Comparison of ENCODE assay signal across 17 cellular contexts in genomic region chr18:1104265-1104792, GRCh38.
DNase-seq lines count a peak whose midpoint lies in the region; ATAC-seq and TF ChIP-seq lines count a peak whose summit lies in the region.
"Had no signal": no experiment of that assay in that cellular context is flagged by ENCODE, and none has a peak within 500 bp of the region (broad histone marks: within the 10 kb centered on the region; RNA-seq: fewer than 3 reads in every experiment).

No MANE protein-coding gene starts in this region.

- H3K9ac ChIP-seq in PC-3 (ENCODE audit: low read length), result no peak overlapping the region

- no peak overlapping the region for H2AFZ ChIP-seq in PC-3 (ENCODE audit: low read length)

- POLR2A ChIA-PET in PC-3 (lab: Charles Lee; ENCODE audit: unreplicated experiment), result no interaction called here
- POLR2A ChIA-PET in WTC11 (lab: Charles Lee), result no interaction called here

- TF ChIP-seq CTCF in PC-3 (conservative IDR thresholded peaks at IDR 0.05; ENCODE audit: low read depth, low read length) (no peak), choroid plexus epithelial cell (conservative IDR thresholded peaks at IDR 0.05; ENCODE audit: low read depth, low read length) (no peak), retinal pigment epithelial cell (conservative IDR thresholded peaks at IDR 0.05; ENCODE audit: low read depth, low read length) (no peak), WTC11 (IDR thresholded peaks at IDR 0.05) (no peak)

- H3K4me1 Mint-ChIP-seq in WTC11, result no peaks in the 10 kb centered on the region
- H3K4me1 Mint-ChIP-seq: activated CD8-positive, alpha-beta memory T cell treated with anti-CD3 and anti-CD28 coated beads, Interleukin-2, amount 10 ng/mL, durations not matched to agents 7 days and 5 days; memory B cell; nephron progenitor cell had no signal

- H3K4me3 ChIP-seq in PC-3 (ENCODE audit: low read length) (no peak overlapping the region), choroid plexus epithelial cell (ENCODE audit: low read depth, low read length) (no peak overlapping the region), retinal pigment epithelial cell (ENCODE audit: low read length) (no peak overlapping the region)
- H3K4me3 ChIP-seq: SJCRH30, transverse colon had no signal

- no peak overlapping the region for H3K4me2 ChIP-seq in PC-3 (ENCODE audit: low read length)

- peaks cover 3% of the 10 kb centered on the region; the same call in 1 of the 2 replicates for H3K36me3 Mint-ChIP-seq in WTC11
- H3K36me3 Mint-ChIP-seq: activated CD8-positive, alpha-beta memory T cell treated with anti-CD3 and anti-CD28 coated beads, Interleukin-2, amount 10 ng/mL, durations not matched to agents 7 days and 5 days; memory B cell had no signal

- peaks cover 8% of the 10 kb centered on the region; the same call in 1 of the 2 replicates for H3K4me1 ChIP-seq in PC-3 (ENCODE audit: insufficient read depth, low read length)
- H3K4me1 ChIP-seq: SJCRH30, transverse colon had no signal

- no peak overlapping the region for H3K4me3 Mint-ChIP-seq in WTC11
- H3K4me3 Mint-ChIP-seq: activated CD8-positive, alpha-beta memory T cell treated with anti-CD3 and anti-CD28 coated beads, Interleukin-2, amount 10 ng/mL, durations not matched to agents 7 days and 5 days; memory B cell; nephron progenitor cell; T-helper 2 cell treated with Interferon-gamma antibody and Interleukin-4, amounts not matched to agents 5 μg/mL and 100 μg/mL, for 36 hours had no signal

- intact Hi-C loops in PC-3 (cut with micrococcal nuclease), result no loop called here

- H3K9me3 ChIP-seq in PC-3 (ENCODE audit: low read length), result no peaks in the 10 kb centered on the region
- H3K9me3 ChIP-seq: SJCRH30, transverse colon had no signal

- no TSS peak for BruUV-seq in PC-3 (replicated peaks; lab: Mats Ljungman, UMichigan)

- H3K27me3 ChIP-seq in PC-3 (ENCODE audit: low read length), result no peaks in the 10 kb centered on the region
- H3K27me3 ChIP-seq: SJCRH30, transverse colon had no signal

- DNase-seq in H4 (ENCODE audit: low spot score) (peak; percentile 76), PC-3 (peak; percentile 64), choroid plexus epithelial cell (ENCODE audit: low read depth) (peak; percentile 50), retinal pigment epithelial cell (ENCODE audit: low read depth) (peak; percentile 79), WTC11 (ENCODE audit: low spot score) (no peak), T-helper 2 cell (no peak)
- no peak for DNase-seq in stimulated activated CD4-positive, alpha-beta T cell treated with anti-CD3 and anti-CD28 coated beads, Interleukin-4, amount 100 ng/mL, for 1 hour
- DNase-seq: activated CD8-positive, alpha-beta memory T cell treated with anti-CD3 and anti-CD28 coated beads, Interleukin-2, amount 10 ng/mL, durations not matched to agents 7 days and 5 days; islet precursor cell; NCI-H1694 treated with DMSO at 0.1 percent for 48 hours; nephron progenitor cell; stimulated activated CD4-positive, alpha-beta T cell treated with anti-CD3 and anti-CD28 coated beads, Interleukin-15, amount 100 ng/mL, for 24 hours; stimulated activated naive CD4-positive, alpha-beta T cell; transverse colon had no signal

- no peaks in the 10 kb centered on the region for H3F3A ChIP-seq in PC-3 (ENCODE audit: low read length, unreplicated experiment)

- no peaks in the 10 kb centered on the region for H4K20me1 ChIP-seq in PC-3 (ENCODE audit: low read length)

- H3K27ac Mint-ChIP-seq in WTC11, result no peak overlapping the region
- H3K27ac Mint-ChIP-seq: activated CD8-positive, alpha-beta memory T cell treated with anti-CD3 and anti-CD28 coated beads, Interleukin-2, amount 10 ng/mL, durations not matched to agents 7 days and 5 days; memory B cell; nephron progenitor cell; T-helper 2 cell treated with Interferon-gamma antibody and Interleukin-4, amounts not matched to agents 5 μg/mL and 100 μg/mL, for 36 hours had no signal

- CTCF ChIA-PET in PC-3 (lab: Charles Lee) (no interaction called here), WTC11 (lab: Charles Lee) (interaction anchor here (0.7 kb wide), 1 partner anchor 13 kb away, joined by 3 read pairs; no protein-coding TSS in a partner anchor)

- no peaks in the 10 kb centered on the region for H3K79me2 ChIP-seq in PC-3 (ENCODE audit: low read length)

- H3K9me3 Mint-ChIP-seq in WTC11, result peaks cover 9% of the 10 kb centered on the region; the same call in 1 of the 2 replicates
- H3K9me3 Mint-ChIP-seq: nephron progenitor cell had no signal

- peak overlapping the region; percentile 24 for H3K27ac ChIP-seq in PC-3 (ENCODE audit: low read length)
- H3K27ac ChIP-seq: SJCRH30, transverse colon had no signal

- H3K27me3 Mint-ChIP-seq in WTC11 (ENCODE audit: low read depth), result no peaks in the 10 kb centered on the region
- H3K27me3 Mint-ChIP-seq: activated CD8-positive, alpha-beta memory T cell treated with anti-CD3 and anti-CD28 coated beads, Interleukin-2, amount 10 ng/mL, durations not matched to agents 7 days and 5 days; memory B cell had no signal

- H3K9me2 ChIP-seq in PC-3 (replicated peaks; ENCODE audit: low read length), result no peaks in the 10 kb centered on the region

- H3K36me3 ChIP-seq in PC-3 (ENCODE audit: low read depth, low read length), result no peaks in the 10 kb centered on the region
- H3K36me3 ChIP-seq: SJCRH30, transverse colon had no signal

- ATAC-seq in PC-3, result peak; percentile 64
- no peak for ATAC-seq in WTC11
- ATAC-seq: activated CD8-positive, alpha-beta memory T cell treated with anti-CD3 and anti-CD28 coated beads, Interleukin-2, amount 10 ng/mL, durations not matched to agents 7 days and 5 days had no signal

TF ChIP-seq in WTC11, 78 proteins besides CTCF, POLR2A, EP300 and RAD21 (continues in another document):
- TF ChIP-seq HMGA2 (CRISPR knock-in tag; IDR thresholded peaks at IDR 0.05) (no peak), ZNF532 (CRISPR knock-in tag; IDR thresholded peaks at IDR 0.05; ENCODE audit: borderline replicate concordance) (no peak), ZBTB21 (CRISPR knock-in tag; IDR thresholded peaks at IDR 0.05; ENCODE audit: borderline replicate concordance) (no peak), TEAD4 (CRISPR knock-in tag; IDR thresholded peaks at IDR 0.05) (no peak), NFE2L1 (CRISPR knock-in tag; IDR thresholded peaks at IDR 0.05) (no peak), E2F5 (CRISPR knock-in tag; IDR thresholded peaks at IDR 0.05) (no peak), GRHL2 (CRISPR knock-in tag; IDR thresholded peaks at IDR 0.05; ENCODE audit: insufficient replicate concordance, severe bottlenecking) (no peak), PREB (CRISPR knock-in tag; IDR thresholded peaks at IDR 0.05; ENCODE audit: borderline replicate concordance) (no peak), ATF1 (CRISPR knock-in tag; IDR thresholded peaks at IDR 0.05) (no peak), TCF7 (CRISPR knock-in tag; IDR thresholded peaks at IDR 0.05; ENCODE audit: low read depth) (no peak), ZNF121 (CRISPR knock-in tag; IDR thresholded peaks at IDR 0.05) (no peak), ZNF219 (CRISPR knock-in tag; IDR thresholded peaks at IDR 0.05; ENCODE audit: borderline replicate concordance) (no peak)

Comparison
In these comparisons a context has a peak if more than half of its experiments do, and no peak if none do; other contexts are left out.
1. DNase-seq: peak in H4 (single experiment), PC-3 (single experiment), choroid plexus epithelial cell (single experiment) and retinal pigment epithelial cell (single experiment); none in WTC11 (single experiment), T-helper 2 cell (0 of 5) and stimulated activated CD4-positive, alpha-beta T cell treated with anti-CD3 and anti-CD28 coated beads, Interleukin-4, amount 100 ng/mL, for 1 hour (single experiment).